1 cellular context compared by ENCODE assay signal in the genomic region with DNA sequence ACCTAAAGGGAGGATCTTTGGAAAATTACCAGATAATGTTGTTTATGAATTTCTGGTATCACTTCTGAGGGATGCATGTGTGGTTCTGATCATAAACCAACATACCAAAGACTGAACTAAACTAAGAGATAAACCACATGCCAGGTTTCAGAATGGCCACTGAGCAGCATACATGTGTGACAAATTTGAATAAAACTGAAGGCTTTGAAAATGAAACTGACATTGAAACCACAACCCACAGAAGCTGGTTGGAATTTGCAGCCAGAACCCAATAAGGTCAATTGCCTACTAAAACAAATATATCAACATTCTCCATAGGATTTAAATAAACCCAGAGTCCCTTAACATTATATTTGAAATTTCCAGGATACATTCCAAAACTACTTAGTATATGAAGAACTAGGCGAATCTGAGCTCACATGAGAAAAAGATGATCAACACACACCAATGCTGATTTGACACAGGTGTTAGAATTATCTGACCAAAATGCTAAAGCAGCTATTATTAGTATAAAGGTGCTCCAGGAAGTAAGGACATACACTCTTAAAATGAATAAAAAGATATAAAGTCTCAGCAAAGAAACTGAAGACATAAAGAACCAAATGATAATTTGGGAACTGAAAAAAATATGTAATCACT.
TF ChIP-seq lines count a peak whose summit lies in the region.

No MANE protein-coding gene starts in this region.

TF ChIP-seq in GM23338, 12 proteins besides CTCF, POLR2A, EP300 and RAD21 (continued from another document):
- no peak for TF ChIP-seq CREB1 (CRISPR knock-in tag; IDR thresholded peaks at IDR 0.05; ENCODE audit: low read depth)
- no peak for TF ChIP-seq EZH2phosphoT487 (IDR thresholded peaks at IDR 0.05; ENCODE audit: unreplicated experiment)
